ENCODE assay signal across 1 cellular context in genomic region chr1:24199291-24199900, GRCh38.
A peak's percentile ranks its signal among the peaks of the same experiment; 100 is the strongest.
TF ChIP-seq lines count a peak whose summit lies in the region.

No MANE protein-coding gene starts in this region.

TF ChIP-seq in HEK293, 187 proteins besides CTCF, POLR2A, EP300 and RAD21 (continued from another document):
- TF ChIP-seq AEBP2 (tag by site-specific recombination; IDR thresholded peaks at IDR 0.05; ENCODE audit: borderline replicate concordance) = no peak
- TF ChIP-seq PRDM4 (tag by site-specific recombination; IDR thresholded peaks at IDR 0.05) = no peak
- peak; percentile 53; the same call in 1 of the 2 replicates for TF ChIP-seq ZNF692 (tag by site-specific recombination; IDR thresholded peaks at IDR 0.05)
- TF ChIP-seq ZNF48 (tag by site-specific recombination; IDR thresholded peaks at IDR 0.05) = no peak
- no peak for TF ChIP-seq ZNF280C (tag by site-specific recombination; IDR thresholded peaks at IDR 0.05)
- 0 out of 2 replicates have a peak, but pooled peaks have one; percentile 19 for TF ChIP-seq ZNF600 (tag by site-specific recombination; IDR thresholded peaks at IDR 0.05)
- no peak for TF ChIP-seq ZNF184 (tag by site-specific recombination; IDR thresholded peaks at IDR 0.05)
- no peak for TF ChIP-seq ZNF280D (tag by site-specific recombination; IDR thresholded peaks at IDR 0.05)
- TF ChIP-seq ZNF37A (tag by site-specific recombination; IDR thresholded peaks at IDR 0.05) = no peak
- TF ChIP-seq ZNF514 (tag by site-specific recombination; IDR thresholded peaks at IDR 0.05) = no peak
- TF ChIP-seq ELK4 (IDR thresholded peaks at IDR 0.05; ENCODE audit: borderline replicate concordance, low read depth, low read length) = no peak
- TF ChIP-seq TCF7L2 (IDR thresholded peaks at IDR 0.05; ENCODE audit: borderline replicate concordance, low read depth, low read length) = no peak; the same call in 1 of the 2 replicates
- TF ChIP-seq PRDM2 (tag by site-specific recombination; IDR thresholded peaks at IDR 0.05; ENCODE audit: borderline replicate concordance) = no peak
- no peak for TF ChIP-seq INSM2 (tag by site-specific recombination; IDR thresholded peaks at IDR 0.05)
- TF ChIP-seq ZSCAN16 (tag by site-specific recombination; IDR thresholded peaks at IDR 0.05) = no peak
- TF ChIP-seq ZNF558 (tag by site-specific recombination; IDR thresholded peaks at IDR 0.05) = no peak
- peak; percentile 65; the same call in 1 of the 2 replicates for TF ChIP-seq ZNF2 (tag by site-specific recombination; IDR thresholded peaks at IDR 0.05)
